Comparison of ENCODE assay signal across 8 cellular contexts in genomic region chr13:44989071-44989889, GRCh38. TPM values are rescaled to one million over a fixed set of nuclear protein-coding genes. Genes with fewer than 3 reads are reported as not detected.
A peak's percentile ranks its signal among the peaks of the same experiment; 100 is the strongest.
DNase-seq lines count a peak whose midpoint lies in the region; ATAC-seq, FAIRE-seq and TF ChIP-seq lines count a peak whose summit lies in the region.

Gene GPALPP1 (plus strand): TSS chr13:44989538. CDS start chr13:44989655, 117 bp downstream.
Gene NUFIP1 (minus strand): TSS chr13:44989471. CDS start chr13:44989436, 35 bp downstream.

- H3K4me2 ChIP-seq in OCI-LY1 (ENCODE audit: low read length) = peak within 1 kb of the TSS; percentile 83

- no peak for FAIRE-seq in D721Med (lab: Jason Lieb, UNC)

- no peaks in the 10 kb centered on the region for H3K27me3 ChIP-seq in HUES6 (ENCODE audit: control insufficient read depth, insufficient read depth, low read length)
- no peaks in the 10 kb centered on the region for H3K27me3 ChIP-seq in OCI-LY1 (ENCODE audit: insufficient read depth, low read length)
- no peaks in the 10 kb centered on the region for H3K27me3 ChIP-seq in mononuclear cell (ENCODE audit: insufficient read depth, low read length)

- H4K20me1 ChIP-seq in OCI-LY1 (ENCODE audit: insufficient read depth, low read length) = no peaks in the 10 kb centered on the region

- TF ChIP-seq CTCF in D721Med (IDR thresholded peaks at IDR 0.05; ENCODE audit: insufficient read depth, missing control alignments) (no peak), OCI-LY1 (IDR thresholded peaks at IDR 0.05; ENCODE audit: low read length) (no peak)

- peak within 1 kb of the TSS; percentile 94 for H3K9ac ChIP-seq in HUES6 (ENCODE audit: low read length)
- peak within 1 kb of the TSS; percentile 90 for H3K9ac ChIP-seq in OCI-LY1 (ENCODE audit: low read length)

- H2AFZ ChIP-seq in OCI-LY1 (ENCODE audit: low read length) = 0 out of 2 replicates have a peak within 1 kb of the TSS, but pooled peaks have one; percentile 22

- no peaks in the 10 kb centered on the region for H3K9me2 ChIP-seq in OCI-LY1 (ENCODE audit: low read depth, low read length)

- DNase-seq in D721Med (ENCODE audit: insufficient read length, low spot score) = peak; percentile 95
- peak; percentile 82 for DNase-seq in activated T-cell treated with anti-CD3 and anti-CD28 coated beads for 1 hour (ENCODE audit: low read depth)
- peak; percentile 64 for DNase-seq in epithelial cell of prostate (ENCODE audit: low read depth, low spot score)
- peak; percentile 84 to 95 for DNase-seq in stimulated activated CD8-positive, alpha-beta memory T cell treated with anti-CD3 and anti-CD28 coated beads, Interleukin-2, amount 100 ng/mL, for 48 hours (ENCODE audit: low read depth in 2 of 2)

- peaks cover 15% of the 10 kb centered on the region for H3K36me3 ChIP-seq in HUES6 (ENCODE audit: control insufficient read depth, insufficient read depth, low read length)
- H3K36me3 ChIP-seq in OCI-LY1 (ENCODE audit: insufficient read depth, low read length) = peaks cover 14% of the 10 kb centered on the region; the same call in 1 of the 2 replicates

- peak; percentile 98 for ATAC-seq in GM21447 (IDR thresholded peaks at IDR 0.05; ENCODE audit: unreplicated experiment)

- peak within 1 kb of the TSS; percentile 63; the same call in 1 of the 2 replicates for H3K27ac ChIP-seq in HUES6 (ENCODE audit: low read depth, low read length)
- no peak within 1 kb of the TSS for H3K27ac ChIP-seq in OCI-LY1 (ENCODE audit: low read depth, low read length, poor library complexity, severe bottlenecking)
- H3K27ac ChIP-seq in epithelial cell of prostate = peak within 1 kb of the TSS; percentile 68

- H3K4me3 ChIP-seq in HUES6 (ENCODE audit: low read depth, low read length) (peak within 1 kb of the TSS; percentile 95), OCI-LY1 (ENCODE audit: low read depth, low read length, poor library complexity, severe bottlenecking) (peak within 1 kb of the TSS; percentile 90), mononuclear cell (ENCODE audit: low read length) (peak within 1 kb of the TSS; percentile 79)

- H3K9me3 ChIP-seq in HUES6 (ENCODE audit: control insufficient read depth, insufficient read depth, low read depth, low read length) = no peaks in the 10 kb centered on the region
- H3K9me3 ChIP-seq in OCI-LY1 (ENCODE audit: low read length) = no peaks in the 10 kb centered on the region
- no peaks in the 10 kb centered on the region for H3K9me3 ChIP-seq in mononuclear cell (ENCODE audit: low read depth, low read length)

- peaks cover 50% of the 10 kb centered on the region for H3K79me2 ChIP-seq in OCI-LY1 (ENCODE audit: insufficient read depth, low read length)

- H3K4me1 ChIP-seq in HUES6 (ENCODE audit: control insufficient read depth, insufficient read depth, low read length) (peaks cover 12% of the 10 kb centered on the region), OCI-LY1 (ENCODE audit: insufficient read depth, low read length, severe bottlenecking) (peaks cover 31% of the 10 kb centered on the region), mononuclear cell (ENCODE audit: insufficient read depth, low read length) (peaks cover 28% of the 10 kb centered on the region)

- no peaks in the 10 kb centered on the region for H3F3A ChIP-seq in OCI-LY1 (ENCODE audit: insufficient read depth, low read length)

RNA-seq across cellular contexts. Expression of gene GPALPP1, which starts in this region (rescaled TPM):
- total RNA-seq in mononuclear cell = 22.4 TPM

RNA-seq across cellular contexts. Expression of gene NUFIP1, which starts in this region (rescaled TPM):
- 2.9 TPM for total RNA-seq in mononuclear cell
